ENCODE assay signal across 1 cellular context in the genomic region with DNA sequence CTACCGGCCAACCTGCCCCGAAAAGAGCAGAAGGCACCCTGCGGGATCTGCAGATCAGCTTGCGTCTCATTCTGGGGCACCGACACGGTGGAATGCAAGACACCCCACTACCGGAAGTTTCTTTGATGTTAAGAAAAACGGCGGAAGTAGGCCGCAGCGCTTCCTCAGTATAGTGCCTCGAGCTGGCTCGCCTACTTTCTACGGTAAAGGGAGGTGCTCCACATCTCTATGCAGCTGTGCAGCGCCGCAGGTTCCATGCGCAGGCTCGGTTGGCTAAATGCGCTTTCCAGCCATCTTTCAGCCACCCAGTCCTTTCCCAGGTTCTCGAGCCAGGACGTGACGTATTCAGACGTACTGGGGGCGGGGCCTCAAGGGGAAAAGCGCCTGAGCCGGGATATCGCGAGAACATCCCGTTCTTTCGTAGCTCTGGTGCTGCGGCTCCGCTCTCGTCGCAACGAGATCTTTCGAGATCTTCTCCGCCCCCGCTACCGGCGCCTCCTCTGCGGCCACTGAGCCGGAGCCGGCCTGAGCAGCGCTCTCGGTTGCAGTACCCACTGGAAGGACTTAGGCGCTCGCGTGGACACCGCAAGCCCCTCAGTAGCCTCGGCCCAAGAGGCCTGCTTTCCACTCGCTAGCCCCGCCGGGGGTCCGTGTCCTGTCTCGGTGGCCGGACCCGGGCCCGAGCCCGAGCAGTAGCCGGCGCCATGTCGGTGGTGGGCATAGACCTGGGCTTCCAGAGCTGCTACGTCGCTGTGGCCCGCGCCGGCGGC.
A peak's percentile ranks its signal among the peaks of the same experiment; 100 is the strongest.
TF ChIP-seq lines count a peak whose summit lies in the region.

A gene (plus strand): TSS at position 467 of the 770 bp plus-strand sequence. CDS start 238 bp downstream, at position 705.

TF ChIP-seq in HepG2, 621 proteins besides CTCF, POLR2A, EP300 and RAD21 (continued from another document and continues in another):
- peak; percentile 83; the same call in 1 of the 2 replicates for TF ChIP-seq ARID2 (CRISPR knock-in tag; IDR thresholded peaks at IDR 0.05; ENCODE audit: borderline replicate concordance)
- TF ChIP-seq, protein P1, sequence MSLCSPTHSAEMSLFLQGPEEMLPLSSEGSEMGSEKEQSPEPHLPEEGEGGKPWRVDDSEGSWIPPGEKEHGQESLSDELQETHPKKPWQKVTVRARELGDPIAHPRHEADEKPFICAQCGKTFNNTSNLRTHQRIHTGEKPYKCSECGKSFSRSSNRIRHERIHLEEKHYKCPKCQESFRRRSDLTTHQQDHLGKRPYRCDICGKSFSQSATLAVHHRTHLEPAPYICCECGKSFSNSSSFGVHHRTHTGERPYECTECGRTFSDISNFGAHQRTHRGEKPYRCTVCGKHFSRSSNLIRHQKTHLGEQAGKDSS (CRISPR knock-in tag; IDR thresholded peaks at IDR 0.05; ENCODE audit: borderline replicate concordance, low read depth), result peak; percentile 59; the same call in 1 of the 2 replicates
- TF ChIP-seq, protein P2, sequence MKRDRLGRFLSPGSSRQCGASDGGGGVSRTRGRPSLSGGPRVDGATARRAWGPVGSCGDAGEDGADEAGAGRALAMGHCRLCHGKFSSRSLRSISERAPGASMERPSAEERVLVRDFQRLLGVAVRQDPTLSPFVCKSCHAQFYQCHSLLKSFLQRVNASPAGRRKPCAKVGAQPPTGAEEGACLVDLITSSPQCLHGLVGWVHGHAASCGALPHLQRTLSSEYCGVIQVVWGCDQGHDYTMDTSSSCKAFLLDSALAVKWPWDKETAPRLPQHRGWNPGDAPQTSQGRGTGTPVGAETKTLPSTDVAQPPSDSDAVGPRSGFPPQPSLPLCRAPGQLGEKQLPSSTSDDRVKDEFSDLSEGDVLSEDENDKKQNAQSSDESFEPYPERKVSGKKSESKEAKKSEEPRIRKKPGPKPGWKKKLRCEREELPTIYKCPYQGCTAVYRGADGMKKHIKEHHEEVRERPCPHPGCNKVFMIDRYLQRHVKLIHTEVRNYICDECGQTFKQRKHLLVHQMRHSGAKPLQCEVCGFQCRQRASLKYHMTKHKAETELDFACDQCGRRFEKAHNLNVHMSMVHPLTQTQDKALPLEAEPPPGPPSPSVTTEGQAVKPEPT (CRISPR knock-in tag; IDR thresholded peaks at IDR 0.05; ENCODE audit: low read depth), result peak; percentile 77
- no peak for TF ChIP-seq MLLT10 (CRISPR knock-in tag; IDR thresholded peaks at IDR 0.05)
- TF ChIP-seq SNAPC2 (CRISPR knock-in tag; IDR thresholded peaks at IDR 0.05), result peak; percentile 94
- TF ChIP-seq, protein P3, sequence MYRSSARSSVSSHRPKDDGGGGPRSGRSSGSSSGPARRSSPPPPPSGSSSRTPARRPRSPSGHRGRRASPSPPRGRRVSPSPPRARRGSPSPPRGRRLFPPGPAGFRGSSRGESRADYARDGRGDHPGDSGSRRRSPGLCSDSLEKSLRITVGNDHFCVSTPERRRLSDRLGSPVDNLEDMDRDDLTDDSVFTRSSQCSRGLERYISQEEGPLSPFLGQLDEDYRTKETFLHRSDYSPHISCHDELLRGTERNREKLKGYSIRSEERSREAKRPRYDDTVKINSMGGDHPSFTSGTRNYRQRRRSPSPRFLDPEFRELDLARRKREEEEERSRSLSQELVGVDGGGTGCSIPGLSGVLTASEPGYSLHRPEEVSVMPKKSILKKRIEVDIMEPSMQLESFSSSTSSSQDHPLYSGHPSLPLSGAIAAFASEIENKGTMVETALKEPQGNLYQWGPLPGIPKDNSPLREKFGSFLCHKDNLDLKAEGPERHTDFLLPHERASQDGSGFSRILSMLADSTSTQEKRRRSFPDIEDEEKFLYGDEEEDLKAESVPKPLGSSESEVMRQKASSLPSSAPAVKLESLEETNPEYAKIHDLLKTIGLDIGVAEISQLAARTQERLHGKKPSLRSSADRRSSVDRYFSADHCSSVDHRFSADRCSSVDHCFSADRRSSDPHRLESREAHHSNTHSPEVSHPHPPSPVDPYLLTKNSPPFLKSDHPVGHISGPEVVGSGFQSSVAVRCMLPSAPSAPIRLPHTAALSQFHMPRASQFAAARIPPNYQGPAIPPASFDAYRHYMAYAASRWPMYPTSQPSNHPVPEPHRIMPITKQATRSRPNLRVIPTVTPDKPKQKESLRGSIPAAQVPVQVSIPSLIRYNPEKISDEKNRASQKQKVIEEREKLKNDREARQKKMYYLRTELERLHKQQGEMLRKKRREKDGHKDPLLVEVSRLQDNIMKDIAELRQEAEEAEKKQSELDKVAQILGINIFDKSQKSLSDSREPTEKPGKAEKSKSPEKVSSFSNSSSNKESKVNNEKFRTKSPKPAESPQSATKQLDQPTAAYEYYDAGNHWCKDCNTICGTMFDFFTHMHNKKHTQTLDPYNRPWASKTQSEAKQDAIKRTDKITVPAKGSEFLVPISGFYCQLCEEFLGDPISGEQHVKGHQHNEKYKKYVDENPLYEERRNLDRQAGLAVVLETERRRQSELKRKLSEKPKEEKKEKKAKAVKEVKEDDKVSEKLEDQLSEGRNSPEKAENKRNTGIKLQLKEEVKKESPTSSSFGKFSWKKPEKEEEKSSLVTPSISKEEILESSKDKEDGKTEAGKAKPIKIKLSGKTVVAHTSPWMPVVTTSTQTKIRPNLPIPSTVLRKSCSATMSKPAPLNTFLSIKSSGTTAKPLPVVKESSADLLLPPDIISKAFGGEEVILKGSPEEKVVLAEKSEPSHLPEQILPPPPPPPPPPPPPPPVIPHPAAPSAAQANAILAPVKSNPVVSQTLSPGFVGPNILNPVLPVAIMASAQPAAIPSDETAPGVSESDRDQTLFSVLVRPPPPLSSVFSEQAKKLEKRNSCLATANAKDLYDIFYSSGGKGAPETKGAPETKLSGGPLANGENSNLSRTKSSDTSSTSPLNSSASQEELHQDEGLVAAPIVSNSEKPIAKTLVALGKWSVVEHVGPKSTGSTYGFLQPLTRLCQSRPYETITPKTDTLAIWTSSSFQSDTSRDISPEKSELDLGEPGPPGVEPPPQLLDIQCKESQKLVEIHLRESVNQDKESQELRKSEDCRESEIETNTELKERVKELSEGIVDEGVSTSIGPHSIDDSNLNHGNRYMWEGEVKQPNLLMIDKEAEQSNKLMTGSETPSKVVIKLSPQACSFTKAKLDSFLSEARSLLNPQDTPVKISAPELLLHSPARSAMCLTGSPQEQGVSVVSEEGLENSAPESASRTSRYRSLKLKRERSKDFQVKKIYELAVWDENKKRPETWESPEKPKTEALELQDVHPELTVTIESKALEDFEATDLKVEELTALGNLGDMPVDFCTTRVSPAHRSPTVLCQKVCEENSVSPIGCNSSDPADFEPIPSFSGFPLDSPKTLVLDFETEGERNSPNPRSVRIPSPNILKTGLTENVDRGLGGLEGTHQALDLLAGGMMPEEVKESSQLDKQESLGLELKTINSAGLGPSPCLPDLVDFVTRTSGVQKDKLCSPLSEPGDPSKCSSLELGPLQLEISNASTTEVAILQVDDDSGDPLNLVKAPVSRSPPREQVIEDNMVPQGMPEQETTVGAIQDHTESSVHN (CRISPR knock-in tag; IDR thresholded peaks at IDR 0.05), result no peak
- peak; percentile 1; the same call in 1 of the 2 replicates for TF ChIP-seq ZNF557 (CRISPR knock-in tag; IDR thresholded peaks at IDR 0.05)
- TF ChIP-seq ZFP36L1 (CRISPR knock-in tag; IDR thresholded peaks at IDR 0.05), result peak; percentile 55
- TF ChIP-seq ZNF232 (CRISPR knock-in tag; IDR thresholded peaks at IDR 0.05; ENCODE audit: borderline replicate concordance), result no peak
- TF ChIP-seq ZFP1 (CRISPR knock-in tag; IDR thresholded peaks at IDR 0.05), result peak; percentile 80; the same call in 1 of the 2 replicates
- TF ChIP-seq, protein P4, sequence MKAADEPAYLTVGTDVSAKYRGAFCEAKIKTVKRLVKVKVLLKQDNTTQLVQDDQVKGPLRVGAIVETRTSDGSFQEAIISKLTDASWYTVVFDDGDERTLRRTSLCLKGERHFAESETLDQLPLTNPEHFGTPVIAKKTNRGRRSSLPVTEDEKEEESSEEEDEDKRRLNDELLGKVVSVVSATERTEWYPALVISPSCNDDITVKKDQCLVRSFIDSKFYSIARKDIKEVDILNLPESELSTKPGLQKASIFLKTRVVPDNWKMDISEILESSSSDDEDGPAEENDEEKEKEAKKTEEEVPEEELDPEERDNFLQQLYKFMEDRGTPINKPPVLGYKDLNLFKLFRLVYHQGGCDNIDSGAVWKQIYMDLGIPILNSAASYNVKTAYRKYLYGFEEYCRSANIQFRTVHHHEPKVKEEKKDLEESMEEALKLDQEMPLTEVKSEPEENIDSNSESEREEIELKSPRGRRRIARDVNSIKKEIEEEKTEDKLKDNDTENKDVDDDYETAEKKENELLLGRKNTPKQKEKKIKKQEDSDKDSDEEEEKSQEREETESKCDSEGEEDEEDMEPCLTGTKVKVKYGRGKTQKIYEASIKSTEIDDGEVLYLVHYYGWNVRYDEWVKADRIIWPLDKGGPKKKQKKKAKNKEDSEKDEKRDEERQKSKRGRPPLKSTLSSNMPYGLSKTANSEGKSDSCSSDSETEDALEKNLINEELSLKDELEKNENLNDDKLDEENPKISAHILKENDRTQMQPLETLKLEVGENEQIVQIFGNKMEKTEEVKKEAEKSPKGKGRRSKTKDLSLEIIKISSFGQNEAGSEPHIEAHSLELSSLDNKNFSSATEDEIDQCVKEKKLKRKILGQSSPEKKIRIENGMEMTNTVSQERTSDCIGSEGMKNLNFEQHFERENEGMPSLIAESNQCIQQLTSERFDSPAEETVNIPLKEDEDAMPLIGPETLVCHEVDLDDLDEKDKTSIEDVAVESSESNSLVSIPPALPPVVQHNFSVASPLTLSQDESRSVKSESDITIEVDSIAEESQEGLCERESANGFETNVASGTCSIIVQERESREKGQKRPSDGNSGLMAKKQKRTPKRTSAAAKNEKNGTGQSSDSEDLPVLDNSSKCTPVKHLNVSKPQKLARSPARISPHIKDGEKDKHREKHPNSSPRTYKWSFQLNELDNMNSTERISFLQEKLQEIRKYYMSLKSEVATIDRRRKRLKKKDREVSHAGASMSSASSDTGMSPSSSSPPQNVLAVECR (CRISPR knock-in tag; IDR thresholded peaks at IDR 0.05; ENCODE audit: borderline replicate concordance), result peak; percentile 79; the same call in 1 of the 2 replicates
- TF ChIP-seq FOXA1 (IDR thresholded peaks at IDR 0.05), result no peak
- TF ChIP-seq FOXA1 (CRISPR knock-in tag; IDR thresholded peaks at IDR 0.05), result no peak
- TF ChIP-seq ZNF282 (IDR thresholded peaks at IDR 0.05; ENCODE audit: partially characterized antibody), result no peak
- TF ChIP-seq SOX13 (IDR thresholded peaks at IDR 0.05), result no peak
- TF ChIP-seq SOX13 (CRISPR knock-in tag; conservative IDR thresholded peaks at IDR 0.05 in 1 of 2, IDR thresholded peaks at IDR 0.05 in 1 of 2), result peak in 1 of 2 experiments; percentile 29; a peak in 1 of 4 replicates
- TF ChIP-seq, protein P5, sequence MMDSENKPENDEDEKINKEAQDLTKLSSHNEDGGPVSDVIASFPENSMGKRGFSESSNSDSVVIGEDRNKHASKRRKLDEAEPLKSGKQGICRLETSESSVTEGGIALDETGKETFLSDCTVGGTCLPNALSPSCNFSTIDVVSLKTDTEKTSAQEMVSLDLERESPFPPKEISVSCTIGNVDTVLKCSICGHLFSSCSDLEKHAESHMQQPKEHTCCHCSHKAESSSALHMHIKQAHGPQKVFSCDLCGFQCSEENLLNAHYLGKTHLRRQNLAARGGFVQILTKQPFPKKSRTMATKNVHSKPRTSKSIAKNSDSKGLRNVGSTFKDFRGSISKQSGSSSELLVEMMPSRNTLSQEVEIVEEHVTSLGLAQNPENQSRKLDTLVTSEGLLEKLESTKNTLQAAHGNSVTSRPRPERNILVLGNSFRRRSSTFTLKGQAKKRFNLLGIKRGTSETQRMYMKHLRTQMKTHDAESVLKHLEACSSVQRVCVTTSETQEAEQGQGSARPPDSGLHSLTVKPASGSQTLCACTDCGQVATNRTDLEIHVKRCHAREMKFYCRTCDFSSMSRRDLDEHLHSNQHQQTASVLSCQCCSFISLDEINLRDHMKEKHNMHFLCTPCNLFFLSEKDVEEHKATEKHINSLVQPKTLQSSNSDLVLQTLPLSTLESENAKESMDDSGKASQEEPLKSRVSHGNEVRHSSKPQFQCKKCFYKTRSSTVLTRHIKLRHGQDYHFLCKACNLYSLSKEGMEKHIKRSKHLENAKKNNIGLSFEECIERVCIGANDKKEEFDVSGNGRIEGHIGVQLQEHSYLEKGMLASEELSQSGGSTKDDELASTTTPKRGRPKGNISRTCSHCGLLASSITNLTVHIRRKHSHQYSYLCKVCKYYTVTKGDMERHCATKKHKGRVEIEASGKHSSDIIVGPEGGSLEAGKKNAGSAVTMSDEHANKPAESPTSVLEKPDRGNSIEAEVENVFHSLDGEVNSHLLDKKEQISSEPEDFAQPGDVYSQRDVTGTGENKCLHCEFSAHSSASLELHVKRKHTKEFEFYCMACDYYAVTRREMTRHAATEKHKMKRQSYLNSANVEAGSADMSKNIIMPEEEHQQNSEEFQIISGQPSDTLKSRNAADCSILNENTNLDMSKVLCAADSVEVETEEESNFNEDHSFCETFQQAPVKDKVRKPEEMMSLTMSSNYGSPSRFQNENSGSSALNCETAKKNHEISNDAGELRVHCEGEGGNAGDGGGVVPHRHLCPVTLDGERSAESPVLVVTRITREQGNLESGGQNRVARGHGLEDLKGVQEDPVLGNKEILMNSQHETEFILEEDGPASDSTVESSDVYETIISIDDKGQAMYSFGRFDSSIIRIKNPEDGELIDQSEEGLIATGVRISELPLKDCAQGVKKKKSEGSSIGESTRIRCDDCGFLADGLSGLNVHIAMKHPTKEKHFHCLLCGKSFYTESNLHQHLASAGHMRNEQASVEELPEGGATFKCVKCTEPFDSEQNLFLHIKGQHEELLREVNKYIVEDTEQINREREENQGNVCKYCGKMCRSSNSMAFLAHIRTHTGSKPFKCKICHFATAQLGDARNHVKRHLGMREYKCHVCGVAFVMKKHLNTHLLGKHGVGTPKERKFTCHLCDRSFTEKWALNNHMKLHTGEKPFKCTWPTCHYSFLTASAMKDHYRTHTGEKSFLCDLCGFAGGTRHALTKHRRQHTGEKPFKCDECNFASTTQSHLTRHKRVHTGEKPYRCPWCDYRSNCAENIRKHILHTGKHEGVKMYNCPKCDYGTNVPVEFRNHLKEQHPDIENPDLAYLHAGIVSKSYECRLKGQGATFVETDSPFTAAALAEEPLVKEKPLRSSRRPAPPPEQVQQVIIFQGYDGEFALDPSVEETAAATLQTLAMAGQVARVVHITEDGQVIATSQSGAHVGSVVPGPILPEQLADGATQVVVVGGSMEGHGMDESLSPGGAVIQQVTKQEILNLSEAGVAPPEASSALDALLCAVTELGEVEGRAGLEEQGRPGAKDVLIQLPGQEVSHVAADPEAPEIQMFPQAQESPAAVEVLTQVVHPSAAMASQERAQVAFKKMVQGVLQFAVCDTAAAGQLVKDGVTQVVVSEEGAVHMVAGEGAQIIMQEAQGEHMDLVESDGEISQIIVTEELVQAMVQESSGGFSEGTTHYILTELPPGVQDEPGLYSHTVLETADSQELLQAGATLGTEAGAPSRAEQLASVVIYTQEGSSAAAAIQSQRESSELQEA (CRISPR knock-in tag; IDR thresholded peaks at IDR 0.05; ENCODE audit: not compliant biosample characterization), result no peak
- no peak for TF ChIP-seq ZNF747 (CRISPR knock-in tag; IDR thresholded peaks at IDR 0.05; ENCODE audit: borderline replicate concordance)
- TF ChIP-seq EZH2 (conservative IDR thresholded peaks at IDR 0.05; ENCODE audit: low read depth, low read length), result no peak
- TF ChIP-seq SETDB1 (CRISPR knock-in tag; IDR thresholded peaks at IDR 0.05; ENCODE audit: borderline replicate concordance), result no peak
- TF ChIP-seq, protein P6, sequence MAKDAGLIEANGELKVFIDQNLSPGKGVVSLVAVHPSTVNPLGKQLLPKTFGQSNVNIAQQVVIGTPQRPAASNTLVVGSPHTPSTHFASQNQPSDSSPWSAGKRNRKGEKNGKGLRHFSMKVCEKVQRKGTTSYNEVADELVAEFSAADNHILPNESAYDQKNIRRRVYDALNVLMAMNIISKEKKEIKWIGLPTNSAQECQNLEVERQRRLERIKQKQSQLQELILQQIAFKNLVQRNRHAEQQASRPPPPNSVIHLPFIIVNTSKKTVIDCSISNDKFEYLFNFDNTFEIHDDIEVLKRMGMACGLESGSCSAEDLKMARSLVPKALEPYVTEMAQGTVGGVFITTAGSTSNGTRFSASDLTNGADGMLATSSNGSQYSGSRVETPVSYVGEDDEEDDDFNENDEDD (CRISPR knock-in tag; IDR thresholded peaks at IDR 0.05; ENCODE audit: borderline replicate concordance), result peak; percentile 6; the same call in 1 of the 2 replicates
